9 cellular contexts compared by ENCODE assay signal in genomic region chr20:20463933-20464374, GRCh38.
DNase-seq lines count a peak whose midpoint lies in the region; ATAC-seq and TF ChIP-seq lines count a peak whose summit lies in the region.
"Had no signal": no experiment of that assay in that cellular context is flagged by ENCODE, and none has a peak within 500 bp of the region (broad histone marks: within the 10 kb centered on the region; RNA-seq: fewer than 3 reads in every experiment).

No MANE protein-coding gene starts in this region.

- H3K27ac Mint-ChIP-seq in activated naive CD4-positive, alpha-beta T cell treated with anti-CD3 and anti-CD28 coated beads for 36 hours, result no peak overlapping the region

- CTCF ChIA-PET in activated naive CD4-positive, alpha-beta T cell treated with anti-CD3 and anti-CD28 coated beads for 36 hours (lab: Charles Lee), result interaction anchor here (1.5 kb wide), 1 partner anchor 15 kb away, joined by 3 read pairs; no protein-coding TSS in a partner anchor

- no peak overlapping the region for H2AFZ ChIP-seq in MM.1S (ENCODE audit: low read length)

- no peak overlapping the region for H3K9ac ChIP-seq in MM.1S (ENCODE audit: low read length)

- H3K9me2 ChIP-seq in MM.1S (replicated peaks; ENCODE audit: insufficient read depth, low read length), result no peaks in the 10 kb centered on the region

- in situ Hi-C loops in astrocyte of the cerebellum (cut with HindIII; ENCODE audit: low sequenced_read_pairs), result loop anchor here (10.0 kb wide), 1 partner anchor 89 kb away; no protein-coding TSS in a partner anchor

- peak; percentile 39 for ATAC-seq in HG03342 (IDR thresholded peaks at IDR 0.05; ENCODE audit: unreplicated experiment)

- no peaks in the 10 kb centered on the region for H3K4me1 Mint-ChIP-seq in activated naive CD4-positive, alpha-beta T cell treated with anti-CD3 and anti-CD28 coated beads for 36 hours (ENCODE audit: low read depth)

- DNase-seq in NCI-H1092 treated with DMSO at 0.1 percent for 48 hours (lab: John Stamatoyannopoulos, UW) (peak; percentile 44), NCI-H1092 (lab: John Stamatoyannopoulos, UW) (no peak), astrocyte of the cerebellum (ENCODE audit: low read depth) (peak; percentile 92), retina (peak; percentile 81), MM.1S (no peak), NOMO-1 treated with dmso at 0.1 percent for 144 hours (lab: John Stamatoyannopoulos, UW; ENCODE audit: unreplicated experiment) (no peak)
- DNase-seq in activated naive CD4-positive, alpha-beta T cell treated with anti-CD3 and anti-CD28 coated beads for 36 hours, result no peak
- DNase-seq: esophagus squamous epithelium had no signal

- no peak overlapping the region for H3K4me2 ChIP-seq in MM.1S (ENCODE audit: low read depth, low read length)

- H4K20me1 ChIP-seq in MM.1S (ENCODE audit: insufficient read depth, low read length), result no peaks in the 10 kb centered on the region

- H3K4me3 Mint-ChIP-seq in activated naive CD4-positive, alpha-beta T cell treated with anti-CD3 and anti-CD28 coated beads for 36 hours, result no peak overlapping the region

- intact Hi-C loops in activated naive CD4-positive, alpha-beta T cell treated with anti-CD3 and anti-CD28 coated beads for 36 hours (cut with micrococcal nuclease), result loop anchor here (2.0 kb wide), 1 partner anchor 105 kb away; no protein-coding TSS in a partner anchor

- no peak overlapping the region for H3K27ac ChIP-seq in MM.1S (ENCODE audit: low read length)
- H3K27ac ChIP-seq: esophagus squamous epithelium had no signal

- H3K36me3 ChIP-seq in MM.1S (replicated peaks; ENCODE audit: insufficient read depth, low read length), result no peaks in the 10 kb centered on the region

- H3K9me3 Mint-ChIP-seq in activated naive CD4-positive, alpha-beta T cell treated with anti-CD3 and anti-CD28 coated beads for 36 hours, result no peaks in the 10 kb centered on the region

- H3K79me2 ChIP-seq in MM.1S (ENCODE audit: low read length), result no peaks in the 10 kb centered on the region

- H3K4me1 ChIP-seq in MM.1S (ENCODE audit: low read length), result peaks cover 3% of the 10 kb centered on the region; the same call in 1 of the 2 replicates
- H3K4me1 ChIP-seq: esophagus squamous epithelium had no signal

- no peaks in the 10 kb centered on the region for H3K9me3 ChIP-seq in MM.1S (replicated peaks; ENCODE audit: insufficient read depth, low read length)
- H3K9me3 ChIP-seq: esophagus squamous epithelium had no signal

- no peaks in the 10 kb centered on the region for H3K27me3 Mint-ChIP-seq in activated naive CD4-positive, alpha-beta T cell treated with anti-CD3 and anti-CD28 coated beads for 36 hours (ENCODE audit: low read depth)

- H3K27me3 ChIP-seq in MM.1S (replicated peaks; ENCODE audit: insufficient read depth, low read length), result no peaks in the 10 kb centered on the region
- H3K27me3 ChIP-seq: esophagus squamous epithelium had no signal

- H3K4me3 ChIP-seq in astrocyte of the cerebellum (ENCODE audit: low read depth, low read length) (no peak overlapping the region), MM.1S (ENCODE audit: low read length) (no peak overlapping the region)
- H3K4me3 ChIP-seq: esophagus squamous epithelium had no signal

- 0 out of 2 replicates have a peak, but pooled peaks cover 8% of the 10 kb centered on the region for H3F3A ChIP-seq in MM.1S (ENCODE audit: insufficient read depth, low read length)

- H3K36me3 Mint-ChIP-seq in activated naive CD4-positive, alpha-beta T cell treated with anti-CD3 and anti-CD28 coated beads for 36 hours (ENCODE audit: low read depth), result peaks cover 7% of the 10 kb centered on the region

- TF ChIP-seq CTCF in astrocyte of the cerebellum (IDR thresholded peaks at IDR 0.05; ENCODE audit: low read depth, low read length, missing control alignments) (no peak), MM.1S (IDR thresholded peaks at IDR 0.05; ENCODE audit: low read length) (no peak)

Comparison
In these comparisons a context has a peak if more than half of its experiments do, and no peak if none do; other contexts are left out.
1. DNase-seq: peak in NCI-H1092 treated with DMSO at 0.1 percent for 48 hours (single experiment), astrocyte of the cerebellum (single experiment) and retina (single experiment); none in NCI-H1092 (single experiment), MM.1S (single experiment), NOMO-1 treated with dmso at 0.1 percent for 144 hours (single experiment) and activated naive CD4-positive, alpha-beta T cell treated with anti-CD3 and anti-CD28 coated beads for 36 hours (single experiment).